In the genomic region with DNA sequence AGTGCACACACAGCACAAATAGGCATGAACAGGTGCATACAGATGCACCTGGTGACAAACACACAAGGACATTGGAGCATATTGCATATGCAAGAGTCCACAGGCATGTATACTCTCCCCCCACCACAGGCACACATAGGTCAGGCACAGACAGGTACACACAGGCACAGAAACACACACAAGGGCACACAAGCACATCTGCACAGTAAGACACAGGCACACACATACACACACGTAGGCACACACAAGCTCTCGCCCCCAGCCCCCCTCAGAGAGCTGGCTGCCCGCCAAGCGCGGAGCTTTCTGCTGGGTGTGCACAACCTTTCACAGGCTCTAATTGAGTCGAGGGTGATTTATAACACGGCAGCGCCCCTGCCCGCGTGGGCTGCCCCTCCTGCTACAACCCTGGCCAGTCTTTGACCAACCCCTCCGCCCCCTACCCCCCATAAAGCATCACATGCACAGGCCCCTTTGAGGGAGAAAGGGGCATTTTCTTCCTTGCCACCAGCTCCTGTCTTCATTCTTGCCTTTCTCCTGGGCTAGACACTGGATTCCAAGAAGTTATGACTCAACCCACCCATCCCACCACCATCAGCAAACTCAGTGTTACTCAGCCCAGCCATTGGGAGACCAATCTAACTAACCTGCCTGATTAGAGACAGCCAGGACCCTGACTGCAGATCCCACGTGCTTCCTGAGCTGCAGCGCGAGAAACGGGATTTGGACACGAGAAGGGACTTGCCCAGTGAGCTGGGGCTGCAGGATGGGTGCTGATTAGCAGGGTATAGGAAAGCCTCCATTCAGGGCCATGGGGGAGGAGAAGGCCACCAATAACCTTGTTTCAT, we compare ENCODE assay signal across 1 cellular context.
A peak's percentile ranks its signal among the peaks of the same experiment; 100 is the strongest.
TF ChIP-seq lines count a peak whose summit lies in the region.

No MANE protein-coding gene starts in this region.

TF ChIP-seq in Ishikawa, 13 proteins besides CTCF, POLR2A, EP300 and RAD21:
- TF ChIP-seq EGR1 (IDR thresholded peaks at IDR 0.05) (peak; percentile 33; the same call in 1 of the 2 replicates), ZBTB7A (IDR thresholded peaks at IDR 0.05; ENCODE audit: low read depth) (0 out of 2 replicates have a peak, but pooled peaks have one; percentile 47), MAX (IDR thresholded peaks at IDR 0.05) (no peak), NFIC (IDR thresholded peaks at IDR 0.05) (peak; percentile 85)
